ENCODE assay signal across 13 cellular contexts in genomic region chr6:54335871-54336270, GRCh38. TPM values are rescaled to one million over a fixed set of nuclear protein-coding genes. Genes with fewer than 3 reads are reported as not detected.
DNase-seq lines count a peak whose midpoint lies in the region; ATAC-seq and TF ChIP-seq lines count a peak whose summit lies in the region.
"Had no signal": no experiment of that assay in that cellular context is flagged by ENCODE, and none has a peak within 500 bp of the region (broad histone marks: within the 10 kb centered on the region; RNA-seq: fewer than 3 reads in every experiment).

No MANE protein-coding gene starts in this region.

- no TSS peak for BruUV-seq in Calu3 (replicated peaks; lab: Mats Ljungman, UMichigan)

- H3K27me3 Mint-ChIP-seq in Calu3 (ENCODE audit: unreplicated experiment) = no peaks in the 10 kb centered on the region
- H3K27me3 Mint-ChIP-seq: central memory CD8-positive, alpha-beta T cell had no signal

- peaks cover 8% of the 10 kb centered on the region for H3K36me3 Mint-ChIP-seq in Calu3 (ENCODE audit: insufficient read depth, unreplicated experiment)

- no peak for ATAC-seq in left colon

- intact Hi-C loops in Calu3 (cut with micrococcal nuclease; ENCODE audit: unreplicated experiment) = no loop called here
- intact Hi-C loops in left colon (cut with DNase I, micrococcal nuclease) = no loop called here

- CTCF ChIA-PET in Calu3 (lab: Charles Lee) = no interaction called here

- no peak for TF ChIP-seq CTCF in Calu3 (IDR thresholded peaks at IDR 0.05; ENCODE audit: unreplicated experiment)

- DNase-seq in Calu3 (no peak), NCI-H446 treated with DMSO at 0.1 percent for 48 hours (lab: John Stamatoyannopoulos, UW) (peak; percentile 18), epidermal melanocyte (ENCODE audit: insufficient read length, low spot score) (peak; percentile 28), non-pigmented ciliary epithelial cell (ENCODE audit: low read depth) (peak; percentile 88), left colon (no peak), NCI-H345 (lab: John Stamatoyannopoulos, UW) (no peak), CD1c-positive myeloid dendritic cell (ENCODE audit: extremely low spot score) (no peak)
- DNase-seq in activated CD4-positive, alpha-beta T cell treated with anti-CD3 and anti-CD28 coated beads for 1 hour = no peak
- DNase-seq: activated CD8-positive, alpha-beta memory T cell treated with anti-CD3 and anti-CD28 coated beads for 24 hours; NCI-H1417; substantia nigra had no signal

- H3K9me3 Mint-ChIP-seq in Calu3 (ENCODE audit: low read depth, unreplicated experiment) = no peaks in the 10 kb centered on the region

- no peak overlapping the region for H3K4me3 Mint-ChIP-seq in Calu3 (ENCODE audit: low read depth, unreplicated experiment)
- H3K4me3 Mint-ChIP-seq: central memory CD8-positive, alpha-beta T cell had no signal

- H3K4me1 Mint-ChIP-seq in Calu3 (ENCODE audit: low read depth, unreplicated experiment) = peaks cover 8% of the 10 kb centered on the region
- H3K4me1 Mint-ChIP-seq: central memory CD8-positive, alpha-beta T cell had no signal

- peak overlapping the region; percentile 76 for H3K27ac Mint-ChIP-seq in Calu3 (ENCODE audit: unreplicated experiment)

RNA-seq across cellular contexts. Expression of gene TINAG, which starts 27.6 kb away (rescaled TPM):
- 12.6 and 17.4 TPM in 2 replicates for total RNA-seq in Calu3 (2022)
- total RNA-seq in left colon = 10 to 100 TPM; 41.6 to 48.0 TPM
- total RNA-seq: liver had no signal

Comparison
In these comparisons a context has a peak if more than half of its experiments do, and no peak if none do; other contexts are left out.
1. DNase-seq: peak in NCI-H446 treated with DMSO at 0.1 percent for 48 hours (single experiment), epidermal melanocyte (single experiment) and non-pigmented ciliary epithelial cell (single experiment); none in Calu3 (single experiment), left colon (0 of 2), activated CD4-positive, alpha-beta T cell treated with anti-CD3 and anti-CD28 coated beads for 1 hour (single experiment), NCI-H345 (single experiment) and CD1c-positive myeloid dendritic cell (single experiment).